In the genomic region with DNA sequence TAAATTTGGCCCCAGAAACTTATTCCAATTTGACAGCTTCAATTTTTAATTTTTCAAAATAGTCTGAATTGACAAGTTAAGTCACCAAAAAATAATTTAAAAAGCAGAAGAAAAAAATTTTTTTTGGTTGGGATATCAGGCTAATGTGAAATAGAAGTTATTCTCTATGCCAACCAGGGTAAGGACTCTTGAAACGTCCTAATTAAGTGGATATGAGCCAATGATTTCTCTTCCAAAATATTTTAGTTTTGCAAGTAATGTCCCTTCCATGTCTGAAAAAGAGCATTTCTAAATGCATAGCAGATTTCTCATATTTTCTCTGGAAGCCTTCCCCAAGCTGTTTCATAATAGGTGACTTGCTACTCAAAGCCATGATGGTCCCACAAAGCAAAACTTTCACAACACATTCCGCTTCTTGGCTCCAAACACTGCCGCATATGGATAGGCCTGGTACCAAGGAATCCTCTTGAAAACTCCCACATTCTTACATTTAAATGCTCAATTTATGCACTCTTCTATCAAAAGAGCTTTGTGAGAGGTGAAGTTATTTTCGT, we compare ENCODE assay signal across 33 cellular contexts.
A peak's percentile ranks its signal among the peaks of the same experiment; 100 is the strongest.
DNase-seq lines count a peak whose midpoint lies in the region; ATAC-seq and TF ChIP-seq lines count a peak whose summit lies in the region.
"Had no signal": no experiment of that assay in that cellular context is flagged by ENCODE, and none has a peak within 500 bp of the region (broad histone marks: within the 10 kb centered on the region; RNA-seq: fewer than 3 reads in every experiment).

No MANE protein-coding gene starts in this region.

- H3K27ac ChIP-seq in Karpas-422 (ENCODE audit: low read length) = no peak overlapping the region
- H3K27ac ChIP-seq in CD8-positive, alpha-beta memory T cell (ENCODE audit: low read depth, low read length) = no peak overlapping the region
- H3K27ac ChIP-seq: C4-2B, cardiac muscle cell, hepatocyte, SK-N-MC, uterus had no signal

- H3K36me3 Mint-ChIP-seq in CD8-positive, alpha-beta memory T cell = peaks cover 0 to 2% (median 0%) of the 10 kb centered on the region in 3 donors
- H3K36me3 Mint-ChIP-seq: activated naive CD4-positive, alpha-beta T cell treated with anti-CD3 and anti-CD28 coated beads, Interleukin-2, amount 50 U/mL, for 72 hours; natural killer cell treated with Interleukin-12 subunit alpha and Interleukin-12 subunit beta and Interleukin-15 and Interleukin-18, amount 100 ng/mL, for 72 hours had no signal

- no peak for TF ChIP-seq CTCF in AG09319 (IDR thresholded peaks at IDR 0.05; ENCODE audit: low read depth, low read length)
- no peak for TF ChIP-seq CTCF in GM10266 (IDR thresholded peaks at IDR 0.05; ENCODE audit: control insufficient read depth, insufficient read depth, low read depth, missing control alignments)

- H3K79me2 ChIP-seq in Karpas-422 (ENCODE audit: low read length) = no peaks in the 10 kb centered on the region
- H3K79me2 ChIP-seq: hepatocyte had no signal

- H3K9me3 ChIP-seq in Karpas-422 (ENCODE audit: low read length) = no peaks in the 10 kb centered on the region
- no peaks in the 10 kb centered on the region for H3K9me3 ChIP-seq in CD8-positive, alpha-beta memory T cell (ENCODE audit: low read length)
- H3K9me3 ChIP-seq: Caco-2, MG63, uterus had no signal

- CTCF ChIA-PET in CD8-positive, alpha-beta memory T cell (lab: Charles Lee) = no interaction called here

- H3K4me1 Mint-ChIP-seq in CD8-positive, alpha-beta memory T cell = no peaks in the 10 kb centered on the region
- H3K4me1 Mint-ChIP-seq: activated B cell treated with CpG ODN at 0.5 μM for 24 hours; activated CD4-positive, alpha-beta T cell treated with anti-CD3 and anti-CD28 coated beads, Interleukin-2, amount 10 ng/mL, durations not matched to agents 7 days and 5 days had no signal

- ATAC-seq in HG03457 (IDR thresholded peaks at IDR 0.05; ENCODE audit: unreplicated experiment) = no peak
- ATAC-seq: activated naive CD4-positive, alpha-beta T cell treated with anti-CD3 and anti-CD28 coated beads, Interleukin-2, amount 50 U/mL, for 72 hours; K562; natural killer cell treated with Interleukin-12 subunit alpha and Interleukin-12 subunit beta and Interleukin-15 and Interleukin-18, amount 100 ng/mL, for 72 hours; stimulated activated naive CD8-positive, alpha-beta T cell treated with anti-CD3 and anti-CD28 coated beads, Interleukin-15, Interleukin-2, amounts not matched to agents 100 U/mL and 50 U/mL, for 24 hours had no signal

- H3K4me3 ChIP-seq in Karpas-422 (ENCODE audit: low read length) (0 out of 2 replicates have a peak overlapping the region, but pooled peaks have one; percentile 1), skeletal muscle cell (ENCODE audit: low read depth, low read length) (no peak overlapping the region)
- H3K4me3 ChIP-seq in CD8-positive, alpha-beta memory T cell (ENCODE audit: low read length) = no peak overlapping the region
- H3K4me3 ChIP-seq: cardiac muscle cell, hepatocyte, K562, MG63, SK-N-MC, uterus had no signal

- H3K27me3 Mint-ChIP-seq in CD8-positive, alpha-beta memory T cell = peaks cover 1 to 20% of the 10 kb centered on the region in 2 donors

- no peak overlapping the region for H3K27ac Mint-ChIP-seq in CD8-positive, alpha-beta memory T cell
- H3K27ac Mint-ChIP-seq: activated B cell treated with CpG ODN at 0.5 μM for 24 hours; activated CD4-positive, alpha-beta T cell treated with anti-CD3 and anti-CD28 coated beads, Interleukin-2, amount 10 ng/mL, durations not matched to agents 7 days and 5 days; activated naive CD4-positive, alpha-beta T cell treated with anti-CD3 and anti-CD28 coated beads, Interleukin-2, amount 50 U/mL, for 72 hours; dendritic cell treated with granulocyte-macrophage colony-stimulating factor and Interleukin-4, amounts not matched to agents 40 ng/mL and 50 ng/mL, for 4 days; natural killer cell treated with Interleukin-12 subunit alpha and Interleukin-12 subunit beta and Interleukin-15 and Interleukin-18, amount 100 ng/mL, for 72 hours had no signal

- peaks cover 28% of the 10 kb centered on the region for H3K4me1 ChIP-seq in Karpas-422 (ENCODE audit: low read length)
- H3K4me1 ChIP-seq in CD8-positive, alpha-beta memory T cell (ENCODE audit: insufficient read depth, low read length) = no peaks in the 10 kb centered on the region
- H3K4me1 ChIP-seq: Caco-2, uterus had no signal

- H2AFZ ChIP-seq in Karpas-422 (ENCODE audit: low read length) = no peak overlapping the region
- H2AFZ ChIP-seq: hepatocyte had no signal

- POLR2A ChIA-PET in CD8-positive, alpha-beta memory T cell (lab: Charles Lee) = no interaction called here

- H3K27me3 ChIP-seq in Karpas-422 (ENCODE audit: low read length) = no peaks in the 10 kb centered on the region
- H3K27me3 ChIP-seq in CD8-positive, alpha-beta memory T cell (ENCODE audit: insufficient read depth, low read length, poor library complexity, severe bottlenecking) = no peaks in the 10 kb centered on the region
- H3K27me3 ChIP-seq: cardiac muscle cell, hepatocyte, MG63, uterus had no signal

- H3K9me2 ChIP-seq in Karpas-422 (replicated peaks; ENCODE audit: insufficient read depth, low read length) = no peaks in the 10 kb centered on the region

- H3K9ac ChIP-seq in Karpas-422 (ENCODE audit: low read length) = no peak overlapping the region

- no peak overlapping the region for H3K4me3 Mint-ChIP-seq in CD8-positive, alpha-beta memory T cell
- H3K4me3 Mint-ChIP-seq: activated B cell treated with CpG ODN at 0.5 μM for 24 hours; activated CD4-positive, alpha-beta T cell treated with anti-CD3 and anti-CD28 coated beads, Interleukin-2, amount 10 ng/mL, durations not matched to agents 7 days and 5 days; dendritic cell treated with granulocyte-macrophage colony-stimulating factor and Interleukin-4, amounts not matched to agents 40 ng/mL and 50 ng/mL, for 4 days; natural killer cell treated with Interleukin-12 subunit alpha and Interleukin-12 subunit beta and Interleukin-15 and Interleukin-18, amount 100 ng/mL, for 72 hours had no signal

- peak overlapping the region; percentile 52 for H3K4me2 ChIP-seq in Karpas-422 (ENCODE audit: low read depth, low read length, poor library complexity, severe bottlenecking)
- H3K4me2 ChIP-seq: hepatocyte had no signal

- peak; percentile 82 for DNase-seq in AG09319 (ENCODE audit: extremely low read depth, low read depth)
- DNase-seq in Karpas-422 = no peak
- peak; percentile 99 for DNase-seq in fibroblast of peridontal ligament (ENCODE audit: extremely low read depth)
- DNase-seq in skeletal muscle cell (ENCODE audit: low read depth) = peak; percentile 79
- DNase-seq in CD8-positive, alpha-beta memory T cell = no peak
- no peak for DNase-seq in HCEC 1CT
- no peak for DNase-seq in GM10266 (ENCODE audit: extremely low spot score)
- DNase-seq: activated B cell treated with CpG ODN at 0.5 μM for 24 hours; activated CD4-positive, alpha-beta T cell treated with anti-CD3 and anti-CD28 coated beads, Interleukin-2, amount 10 ng/mL, durations not matched to agents 7 days and 5 days; activated effector memory CD4-positive, alpha-beta T cell treated with Interleukin-2 at 50 U/mL for 16 hours; activated T-cell treated with anti-CD3 and anti-CD28 coated beads, Interleukin-2, amount 50 U/mL, for 1 hour; Caco-2; GOT3; left cardiac atrium; mammary epithelial cell; MG63; NCI-H1105 treated with DMSO at 0.1 percent for 48 hours; NCI-H2029 treated with DMSO at 0.1 percent for 48 hours; NCI-H524 treated with DMSO at 0.1 percent for 48 hours; NK-92 treated with Interleukin-12 subunit alpha and Interleukin-12 subunit beta, amount 100 ng/mL, for 24 hours; retina; stimulated activated CD4-positive, alpha-beta T cell treated with anti-CD3 and anti-CD28 coated beads, Interleukin-2, amount 100 ng/mL, for 24 hours; stimulated activated naive CD8-positive, alpha-beta T cell treated with anti-CD3 and anti-CD28 coated beads, Interleukin-15, Interleukin-2, amounts not matched to agents 100 U/mL and 50 U/mL, for 24 hours; uterus had no signal

- H3K9me3 Mint-ChIP-seq in CD8-positive, alpha-beta memory T cell = no peaks in the 10 kb centered on the region
- H3K9me3 Mint-ChIP-seq: activated B cell treated with CpG ODN at 0.5 μM for 24 hours; activated CD4-positive, alpha-beta T cell treated with anti-CD3 and anti-CD28 coated beads, Interleukin-2, amount 10 ng/mL, durations not matched to agents 7 days and 5 days; activated naive CD4-positive, alpha-beta T cell treated with anti-CD3 and anti-CD28 coated beads, Interleukin-2, amount 50 U/mL, for 72 hours; dendritic cell treated with granulocyte-macrophage colony-stimulating factor and Interleukin-4, amounts not matched to agents 40 ng/mL and 50 ng/mL, for 4 days; natural killer cell treated with Interleukin-12 subunit alpha and Interleukin-12 subunit beta and Interleukin-15 and Interleukin-18, amount 100 ng/mL, for 72 hours had no signal

- no peaks in the 10 kb centered on the region for H3K36me3 ChIP-seq in Karpas-422 (ENCODE audit: insufficient read depth, low read length)
- no peaks in the 10 kb centered on the region for H3K36me3 ChIP-seq in CD8-positive, alpha-beta memory T cell (ENCODE audit: insufficient read depth, low read length)
- H3K36me3 ChIP-seq: cardiac muscle cell, MG63, uterus had no signal

- no peaks in the 10 kb centered on the region for H4K20me1 ChIP-seq in Karpas-422 (ENCODE audit: insufficient read depth, low read depth, low read length)

Comparison
In these comparisons a context has a peak if more than half of its experiments do, and no peak if none do; other contexts are left out.
1. DNase-seq: peak in AG09319 (single experiment), fibroblast of peridontal ligament (single experiment) and skeletal muscle cell (single experiment); none in Karpas-422 (single experiment), CD8-positive, alpha-beta memory T cell (0 of 5), HCEC 1CT (single experiment) and GM10266 (single experiment).